1 cellular context compared by ENCODE assay signal in the genomic region with DNA sequence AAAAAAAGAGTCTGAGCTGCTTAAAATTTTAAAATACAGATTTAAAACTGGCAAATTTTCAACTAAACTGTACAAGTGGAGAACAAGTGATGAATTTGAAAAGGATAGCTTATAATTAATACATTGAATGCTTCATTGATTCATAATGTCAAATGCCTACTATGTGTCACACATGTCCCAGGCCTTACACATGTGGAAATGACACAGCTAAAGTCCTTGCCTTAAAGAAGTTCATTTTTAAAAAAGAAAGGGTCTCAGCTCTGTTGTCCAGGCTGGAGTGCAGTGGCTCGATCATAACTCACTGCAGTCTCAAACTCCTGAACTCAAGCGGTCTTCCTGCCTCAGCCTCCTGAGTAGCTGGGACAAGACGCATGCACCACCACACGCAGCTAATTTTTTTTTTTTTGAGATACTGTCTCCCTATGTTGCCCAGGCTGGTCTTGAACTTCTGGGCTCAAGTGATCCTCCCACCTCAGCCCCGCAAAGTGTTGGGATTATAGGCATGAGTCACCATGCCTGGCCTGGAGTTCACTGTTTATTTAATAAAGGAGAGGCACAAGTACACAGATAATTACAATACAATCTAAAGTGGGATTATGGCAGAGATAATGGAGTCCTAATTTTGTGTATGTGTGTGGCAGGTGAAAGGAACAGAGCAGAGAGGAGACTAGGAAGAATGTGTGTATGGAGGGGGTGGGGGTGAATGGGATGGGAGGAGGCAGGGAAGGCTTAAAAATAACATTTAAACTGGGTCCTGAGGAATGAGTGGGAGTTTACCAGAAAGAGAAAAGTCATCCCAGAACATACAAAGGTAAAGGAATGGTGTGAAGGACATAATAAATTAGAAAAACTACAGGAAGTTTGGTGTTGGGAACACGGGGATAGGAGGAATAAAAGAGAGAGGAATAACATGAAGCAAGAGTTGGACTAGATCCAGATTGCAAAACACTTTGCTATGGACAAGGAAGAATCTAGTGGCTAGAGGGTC.
TF ChIP-seq lines count a peak whose summit lies in the region.

No MANE protein-coding gene starts in this region.

TF ChIP-seq in K562, 482 proteins besides CTCF, POLR2A, EP300 and RAD21 (continued from another document):
- TF ChIP-seq ZNF407 (IDR thresholded peaks at IDR 0.05; ENCODE audit: low read depth) (no peak), E2F4 (CRISPR knock-in tag; IDR thresholded peaks at IDR 0.05; ENCODE audit: low read depth) (no peak), DACH1 (IDR thresholded peaks at IDR 0.05; ENCODE audit: partially characterized antibody) (peak; percentile 56), TOE1 (IDR thresholded peaks at IDR 0.05; ENCODE audit: borderline replicate concordance) (no peak), TOE1 (CRISPR knock-in tag; IDR thresholded peaks at IDR 0.05; ENCODE audit: borderline replicate concordance, low read depth) (no peak), NFIC (IDR thresholded peaks at IDR 0.05) (peak; percentile 59), KLF6 (CRISPR knock-in tag; IDR thresholded peaks at IDR 0.05; ENCODE audit: borderline replicate concordance) (no peak)
